Comparison of ENCODE assay signal across 10 cellular contexts in genomic region chr2:27307545-27308358, GRCh38. TPM values are rescaled to one million over a fixed set of nuclear protein-coding genes. Genes with fewer than 3 reads are reported as not detected.
DNase-seq lines count a peak whose midpoint lies in the region; ATAC-seq, FAIRE-seq and TF ChIP-seq lines count a peak whose summit lies in the region.
"Had no signal": no experiment of that assay in that cellular context is flagged by ENCODE, and none has a peak within 500 bp of the region (broad histone marks: within the 10 kb centered on the region; RNA-seq: fewer than 3 reads in every experiment).

No MANE protein-coding gene starts in this region.

- FAIRE-seq in K562 (lab: Jason Lieb, UNC) = no peak

- no peaks in the 10 kb centered on the region; the same call in 1 of the 2 replicates for H3K36me3 ChIP-seq in GM23248 (ENCODE audit: low read depth)
- peaks cover 20% of the 10 kb centered on the region; the same call in 2 of the 3 replicates for H3K36me3 ChIP-seq in K562 (ENCODE audit: control insufficient read depth, insufficient read depth, low read length)
- H3K36me3 ChIP-seq in right lobe of liver = no peaks in the 10 kb centered on the region

- no peak for TF ChIP-seq POLR2A in K562 (conservative IDR thresholded peaks at IDR 0.05)
- no peak for TF ChIP-seq POLR2A in right lobe of liver (IDR thresholded peaks at IDR 0.05)

- H3K4me3 ChIP-seq in GM23248 = no peak overlapping the region
- H3K4me3 ChIP-seq in K562 = no peak overlapping the region
- no peak overlapping the region for H3K4me3 ChIP-seq in right lobe of liver

- BruUV-seq in K562 (replicated peaks; lab: Mats Ljungman, UMichigan) = no TSS peak

- no peak for ATAC-seq in K562
- peak in 3 of 4 donors; percentile 13 to 24 (median 17) for ATAC-seq in right lobe of liver

- H3K4me2 ChIP-seq in GM23248 (ENCODE audit: unreplicated experiment) (no peak overlapping the region), K562 (ENCODE audit: insufficient read depth, low read length) (no peak overlapping the region)

- DNase-seq in GM23248 (peak; percentile 18), K562 (ENCODE audit: extremely low read depth in 1 of 4, low spot score in 3 of 4) (no peak), right lobe of liver (no peak), RKO (ENCODE audit: low spot score) (no peak), HuH-7 (ENCODE audit: low spot score) (no peak), GDM1 (lab: John Stamatoyannopoulos, UW) (no peak)
- DNase-seq: NCI-H226; stimulated activated naive B cell treated with anti-CD40 and anti-IgM and Interleukin-4, amounts not matched to agents 10 μg/mL and 1 μg/mL and 100 μg/mL, for 72 hours had no signal

- POLR2A ChIA-PET in K562 (lab: Yijun Ruan, JAX) = interaction anchor here (0.6 kb wide), 1 partner anchor 424 kb away, joined by 3 read pairs; no protein-coding TSS in a partner anchor

- H3K9me1 ChIP-seq in K562 (ENCODE audit: control insufficient read depth, insufficient read depth, low read length) = no peaks in the 10 kb centered on the region

- H3K9me3 ChIP-seq in GM23248 (ENCODE audit: low read depth) (no peaks in the 10 kb centered on the region), K562 (replicated peaks; ENCODE audit: control insufficient read depth, insufficient read depth, low read depth, low read length) (no peaks in the 10 kb centered on the region), right lobe of liver (no peaks in the 10 kb centered on the region)

- no peaks in the 10 kb centered on the region for H3K79me2 ChIP-seq in GM23248 (ENCODE audit: insufficient read depth)
- H3K79me2 ChIP-seq in K562 (ENCODE audit: control insufficient read depth, insufficient read depth, low read length) = no peaks in the 10 kb centered on the region

- H3K4me1 ChIP-seq in GM23248 (ENCODE audit: insufficient read depth) = 0 out of 2 replicates have a peak, but pooled peaks cover 4% of the 10 kb centered on the region
- H3K4me1 ChIP-seq in K562 (replicated peaks in 1 of 2; ENCODE audit: control insufficient read depth in 2 of 2, insufficient read depth in 2 of 2, low read length in 2 of 2) = peaks cover 0 to 8% of the 10 kb centered on the region in 2 experiments; a peak in 2 of 5 replicates
- peaks cover 0 to 21% (median under 1%) of the 10 kb centered on the region in 4 donors for H3K4me1 ChIP-seq in right lobe of liver

- H4K20me1 ChIP-seq in GM23248 (ENCODE audit: insufficient read depth) = no peaks in the 10 kb centered on the region
- H4K20me1 ChIP-seq in K562 (replicated peaks; ENCODE audit: control insufficient read depth, insufficient read depth, low read length) = no peaks in the 10 kb centered on the region

- no peaks in the 10 kb centered on the region for H3F3A ChIP-seq in GM23248 (ENCODE audit: insufficient read depth)

- CTCF ChIA-PET in K562 (lab: Yijun Ruan, JAX; ENCODE audit: low intra/inter-chr PET ratio) = no interaction called here

- no peak for TF ChIP-seq RAD21 in K562 (CRISPR knock-in tag; conservative IDR thresholded peaks at IDR 0.05 in 1 of 2, IDR thresholded peaks at IDR 0.05 in 1 of 2)

- no peaks in the 10 kb centered on the region for H3K9me2 ChIP-seq in GM23248 (ENCODE audit: insufficient read depth)

- H3K9ac ChIP-seq in GM23248 (no peak overlapping the region), K562 (ENCODE audit: insufficient read depth in 1 of 2, low read depth in 2 of 2, low read length in 2 of 2) (no peak overlapping the region)

- intact Hi-C loops in K562 (cut with micrococcal nuclease) = no loop called here
- intact Hi-C loops in right lobe of liver (cut with DNase I) = loop anchor here in 1 of 2 donors (10.0 kb wide), 1 partner anchor 53 kb away; no protein-coding TSS in a partner anchor

- 7 to 8% methylated on average over 53 to 55 of the region's 75 CpGs for WGBS in GM23248 (ENCODE audit: low coverage in 1 of 2, low lambda C conversion rate in 2 of 2, missing lambda C conversion rate in 2 of 2), 2 experiments
- whole genome bisulfite sequencing in K562 (ENCODE audit: insufficient coverage, low coverage, missing lambda C conversion rate) = 97% methylated on average over 52 of the region's 75 CpGs
- WGBS in right lobe of liver (ENCODE audit: insufficient coverage, low coverage, low lambda C conversion rate, missing lambda C conversion rate) = 10% methylated on average over 2 of the region's 75 CpGs

- no peak for TF ChIP-seq EP300 in K562 (IDR thresholded peaks at IDR 0.05; ENCODE audit: low read length)

- H2AFZ ChIP-seq in GM23248 (no peak overlapping the region), K562 (ENCODE audit: low read depth, low read length) (no peak overlapping the region)

- in situ Hi-C loops in GM23248 (cut with MboI) (no loop called here), K562 (cut with MboI) (no loop called here)

- no peak overlapping the region for H3K27ac ChIP-seq in GM23248
- no peak overlapping the region for H3K27ac ChIP-seq in K562 (ENCODE audit: extremely low read depth, low read depth, low read length)
- H3K27ac ChIP-seq in right lobe of liver = no peak overlapping the region
- H3K27ac ChIP-seq: skin epidermis had no signal

- H3K27me3 ChIP-seq in GM23248 (replicated peaks; ENCODE audit: insufficient read depth) (peaks cover 20% of the 10 kb centered on the region), K562 (ENCODE audit: control insufficient read depth in 2 of 2, insufficient read depth in 2 of 2, low read length in 2 of 2) (no peaks in the 10 kb centered on the region), right lobe of liver (peaks cover 0 to 11% of the 10 kb centered on the region in 2 donors)

- no peak for TF ChIP-seq CTCF in K562 (IDR thresholded peaks at IDR 0.05 in 2 of 3, conservative IDR thresholded peaks at IDR 0.05 in 1 of 3; ENCODE audit: insufficient read depth in 2 of 3, low read depth in 1 of 3, low read length in 3 of 3)
- TF ChIP-seq CTCF in right lobe of liver (IDR thresholded peaks at IDR 0.05) = no peak

RNA-seq across cellular contexts. Expression of gene UCN, which starts 0.5 kb away (rescaled TPM):
- not detected in 2 replicates for total RNA-seq in GM23248 (2014; rRNA removed; shearing (Covaris generic))
- polyA plus RNA-seq in GM23248 (2016; fragmentation: Nextera tagmentation; extraction: Ambion mirVana) (1.3 and 1.6 TPM in 2 replicates), K562 (2011; rRNA removed) (0.43 and 0.53 TPM in 2 replicates), K562 (2014; fragmentation: Illumina TruSeq; extraction: Trizol) (0.30 and 0.39 TPM in 2 replicates), K562 (2014; fragmentation: Nextera tagmentation; extraction: Ambion mirVana) (under 1 TPM; 0.10 to 0.28 TPM), K562 (2014; rRNA removed) (0.96 and 1.5 TPM in 2 replicates)
- 2.2 and 3.1 TPM in 2 replicates for total RNA-seq in K562 (2011; cell fraction: chromatin; rRNA removed; ENCODE audit: low replicate concordance)
- total RNA-seq in K562 (2011; cell fraction: nucleolus; rRNA removed) = 5.2 and 5.7 TPM in 2 replicates
- 1.5 and 2.2 TPM in 2 replicates for total RNA-seq in K562 (2011; cell fraction: nucleoplasm; rRNA removed)
- total RNA-seq in K562 (2014; rRNA removed) (2.7 and 2.8 TPM in 2 replicates), K562 (2014; rRNA removed; fragmentation: Illumina TruSeq; extraction: Trizol) (0.25 TPM in 1 of 2 replicates, not detected in the other), K562 (2015; rRNA removed; fragmentation: Illumina TruSeq; extraction: Trizol) (0.64 and 0.65 TPM in 2 replicates), K562 (2021) (2.2 and 2.6 TPM in 2 replicates), right lobe of liver (1 to 10 TPM in 5 of 6 experiments, under 1 TPM in 1; 0.88 to 4.3 (median 1.6) TPM)
- 0.53 and 3.9 TPM in 2 replicates for polyA plus RNA-seq in K562 (2011; cell fraction: cytosol; rRNA removed)
- polyA plus RNA-seq in K562 (2011; cell fraction: nucleus; rRNA removed) = 3.2 and 7.5 TPM in 2 replicates
- polyA plus RNA-seq in K562 (2012) = 1.1 and 5.5 TPM in 2 replicates
- not detected in 2 replicates for polyA minus RNA-seq in K562 (2011; rRNA and poly(A)+ RNA removed)
- 1.1 TPM in 1 of 2 replicates, not detected in the other for polyA minus RNA-seq in K562 (2011; cell fraction: cytosol; rRNA and poly(A)+ RNA removed)
- polyA minus RNA-seq in K562 (2011; cell fraction: nucleus; rRNA and poly(A)+ RNA removed) = 0.89 and 1.8 TPM in 2 replicates

RNA-seq across cellular contexts. Expression of gene MPV17, which starts 15.1 kb away (rescaled TPM):
- total RNA-seq in GM23248 (2014; rRNA removed; shearing (Covaris generic)) = 91.0 and 94.0 TPM in 2 replicates
- polyA plus RNA-seq in GM23248 (2016; fragmentation: Nextera tagmentation; extraction: Ambion mirVana) (128 and 138 TPM in 2 replicates), K562 (2011; rRNA removed) (140 and 144 TPM in 2 replicates), K562 (2014; fragmentation: Illumina TruSeq; extraction: Trizol) (107 and 134 TPM in 2 replicates), K562 (2014; fragmentation: Nextera tagmentation; extraction: Ambion mirVana) (10 to 100 TPM; 69.8 to 81.8 TPM), K562 (2014; rRNA removed) (65.3 and 67.2 TPM in 2 replicates)
- 288 and 498 TPM in 2 replicates for total RNA-seq in K562 (2011; cell fraction: chromatin; rRNA removed; ENCODE audit: low replicate concordance)
- total RNA-seq in K562 (2011; cell fraction: nucleolus; rRNA removed) = 229 and 251 TPM in 2 replicates
- 296 and 427 TPM in 2 replicates for total RNA-seq in K562 (2011; cell fraction: nucleoplasm; rRNA removed)
- total RNA-seq in K562 (2014; rRNA removed) (54.7 and 74.5 TPM in 2 replicates), K562 (2014; rRNA removed; fragmentation: Illumina TruSeq; extraction: Trizol) (60.4 and 69.2 TPM in 2 replicates), K562 (2015; rRNA removed; fragmentation: Illumina TruSeq; extraction: Trizol) (70.2 and 70.9 TPM in 2 replicates), K562 (2021) (66.8 and 71.2 TPM in 2 replicates), right lobe of liver (10 to 100 TPM; 17.2 to 82.3 (median 30.4) TPM)
- polyA plus RNA-seq in K562 (2011; cell fraction: cytosol; rRNA removed) = 190 and 249 TPM in 2 replicates
- polyA plus RNA-seq in K562 (2011; cell fraction: nucleus; rRNA removed) = 280 and 330 TPM in 2 replicates
- 99.4 and 107 TPM in 2 replicates for polyA plus RNA-seq in K562 (2012)
- polyA minus RNA-seq in K562 (2011; rRNA and poly(A)+ RNA removed) = 141 and 162 TPM in 2 replicates
- 56.1 and 78.0 TPM in 2 replicates for polyA minus RNA-seq in K562 (2011; cell fraction: cytosol; rRNA and poly(A)+ RNA removed)
- polyA minus RNA-seq in K562 (2011; cell fraction: nucleus; rRNA and poly(A)+ RNA removed) = 58.2 and 79.0 TPM in 2 replicates

RNA-seq across cellular contexts. Expression of gene TRIM54, which starts 25.5 kb away (rescaled TPM):
- not detected in 2 replicates for total RNA-seq in GM23248 (2014; rRNA removed; shearing (Covaris generic))
- polyA plus RNA-seq in GM23248 (2016; fragmentation: Nextera tagmentation; extraction: Ambion mirVana) (not detected in 2 replicates), K562 (2011; rRNA removed) (not detected in 2 replicates), K562 (2014; fragmentation: Illumina TruSeq; extraction: Trizol) (not detected in 2 replicates), K562 (2014; fragmentation: Nextera tagmentation; extraction: Ambion mirVana) (not detected), K562 (2014; rRNA removed) (not detected in 2 replicates)
- total RNA-seq in K562 (2011; cell fraction: chromatin; rRNA removed; ENCODE audit: low replicate concordance) = 0.32 TPM in 1 of 2 replicates, not detected in the other
- not detected in 2 replicates for total RNA-seq in K562 (2011; cell fraction: nucleolus; rRNA removed)
- total RNA-seq in K562 (2011; cell fraction: nucleoplasm; rRNA removed) = not detected in 2 replicates
- total RNA-seq in K562 (2014; rRNA removed) (not detected in 2 replicates), K562 (2014; rRNA removed; fragmentation: Illumina TruSeq; extraction: Trizol) (not detected in 2 replicates), K562 (2015; rRNA removed; fragmentation: Illumina TruSeq; extraction: Trizol) (not detected in 2 replicates), K562 (2021) (not detected in 2 replicates), right lobe of liver (under 1 TPM in 2 of 6 experiments, not detected in 4; 0.14 to 0.25 TPM)
- polyA plus RNA-seq in K562 (2011; cell fraction: cytosol; rRNA removed) = not detected in 2 replicates
- polyA plus RNA-seq in K562 (2011; cell fraction: nucleus; rRNA removed) = 0.08 TPM in 1 of 2 replicates, not detected in the other
- polyA plus RNA-seq in K562 (2012) = 0.08 TPM in 1 of 2 replicates, not detected in the other
- polyA minus RNA-seq in K562 (2011; rRNA and poly(A)+ RNA removed) = not detected in 2 replicates
- polyA minus RNA-seq in K562 (2011; cell fraction: cytosol; rRNA and poly(A)+ RNA removed) = not detected in 2 replicates
- polyA minus RNA-seq in K562 (2011; cell fraction: nucleus; rRNA and poly(A)+ RNA removed) = not detected in 2 replicates
- total RNA-seq: CD8-positive, alpha-beta T cell had no signal

RNA-seq across cellular contexts. Expression of gene DNAJC5G, which starts 32.5 kb away (rescaled TPM):
- total RNA-seq in GM23248 (2014; rRNA removed; shearing (Covaris generic)) = not detected in 2 replicates
- polyA plus RNA-seq in GM23248 (2016; fragmentation: Nextera tagmentation; extraction: Ambion mirVana) (not detected in 2 replicates), K562 (2011; rRNA removed) (not detected in 2 replicates), K562 (2014; fragmentation: Illumina TruSeq; extraction: Trizol) (not detected in 2 replicates), K562 (2014; fragmentation: Nextera tagmentation; extraction: Ambion mirVana) (not detected), K562 (2014; rRNA removed) (0.43 TPM in 1 of 2 replicates, not detected in the other)
- 0.35 TPM in 1 of 2 replicates, not detected in the other for total RNA-seq in K562 (2011; cell fraction: chromatin; rRNA removed; ENCODE audit: low replicate concordance)
- total RNA-seq in K562 (2011; cell fraction: nucleolus; rRNA removed) = not detected in 2 replicates
- total RNA-seq in K562 (2011; cell fraction: nucleoplasm; rRNA removed) = not detected in 2 replicates
- total RNA-seq in K562 (2014; rRNA removed) (not detected in 2 replicates), K562 (2014; rRNA removed; fragmentation: Illumina TruSeq; extraction: Trizol) (not detected in 2 replicates), K562 (2015; rRNA removed; fragmentation: Illumina TruSeq; extraction: Trizol) (not detected in 2 replicates), K562 (2021) (not detected in 2 replicates), right lobe of liver (not detected)
- polyA plus RNA-seq in K562 (2011; cell fraction: cytosol; rRNA removed) = not detected in 2 replicates
- 0.15 and 0.37 TPM in 2 replicates for polyA plus RNA-seq in K562 (2011; cell fraction: nucleus; rRNA removed)
- 0.08 TPM in 1 of 2 replicates, not detected in the other for polyA plus RNA-seq in K562 (2012)
- polyA minus RNA-seq in K562 (2011; rRNA and poly(A)+ RNA removed) = not detected in 2 replicates
- not detected in 2 replicates for polyA minus RNA-seq in K562 (2011; cell fraction: cytosol; rRNA and poly(A)+ RNA removed)
- polyA minus RNA-seq in K562 (2011; cell fraction: nucleus; rRNA and poly(A)+ RNA removed) = not detected in 2 replicates
- total RNA-seq: CD8-positive, alpha-beta T cell had no signal

RNA-seq across cellular contexts. Expression of gene SLC30A3, which starts 44.9 kb away (rescaled TPM):
- total RNA-seq in GM23248 (2014; rRNA removed; shearing (Covaris generic)) = not detected in 2 replicates
- polyA plus RNA-seq in GM23248 (2016; fragmentation: Nextera tagmentation; extraction: Ambion mirVana) (not detected in 2 replicates), K562 (2011; rRNA removed) (1.2 and 3.1 TPM in 2 replicates), K562 (2014; fragmentation: Illumina TruSeq; extraction: Trizol) (1.1 and 2.2 TPM in 2 replicates), K562 (2014; fragmentation: Nextera tagmentation; extraction: Ambion mirVana) (under 1 TPM in 1 of 2 experiments, not detected in 1; 0.03 TPM), K562 (2014; rRNA removed) (2.3 and 2.7 TPM in 2 replicates)
- 4.4 and 10.5 TPM in 2 replicates for total RNA-seq in K562 (2011; cell fraction: chromatin; rRNA removed; ENCODE audit: low replicate concordance)
- total RNA-seq in K562 (2011; cell fraction: nucleolus; rRNA removed) = 4.5 and 6.7 TPM in 2 replicates
- total RNA-seq in K562 (2011; cell fraction: nucleoplasm; rRNA removed) = 6.2 and 8.4 TPM in 2 replicates
- total RNA-seq in K562 (2014; rRNA removed) (0.68 and 2.4 TPM in 2 replicates), K562 (2014; rRNA removed; fragmentation: Illumina TruSeq; extraction: Trizol) (0.10 and 0.36 TPM in 2 replicates), K562 (2015; rRNA removed; fragmentation: Illumina TruSeq; extraction: Trizol) (0.41 and 0.58 TPM in 2 replicates), K562 (2021) (2.0 and 2.2 TPM in 2 replicates), right lobe of liver (not detected)
- polyA plus RNA-seq in K562 (2011; cell fraction: cytosol; rRNA removed) = 5.3 and 8.9 TPM in 2 replicates
- 12.9 and 17.5 TPM in 2 replicates for polyA plus RNA-seq in K562 (2011; cell fraction: nucleus; rRNA removed)
- polyA plus RNA-seq in K562 (2012) = 1.6 and 2.0 TPM in 2 replicates
- 1.2 and 1.4 TPM in 2 replicates for polyA minus RNA-seq in K562 (2011; rRNA and poly(A)+ RNA removed)
- 2.7 and 3.5 TPM in 2 replicates for polyA minus RNA-seq in K562 (2011; cell fraction: cytosol; rRNA and poly(A)+ RNA removed)
- polyA minus RNA-seq in K562 (2011; cell fraction: nucleus; rRNA and poly(A)+ RNA removed) = 1.9 and 2.3 TPM in 2 replicates
- total RNA-seq: CD8-positive, alpha-beta T cell had no signal
